Comparison of ENCODE assay signal across 9 cellular contexts in genomic region chr9:132114102-132114707, GRCh38. TPM values are rescaled to one million over a fixed set of nuclear protein-coding genes. Genes with fewer than 3 reads are reported as not detected.
A peak's percentile ranks its signal among the peaks of the same experiment; 100 is the strongest.
DNase-seq lines count a peak whose midpoint lies in the region; ATAC-seq, FAIRE-seq and TF ChIP-seq lines count a peak whose summit lies in the region.
"Had no signal": no experiment of that assay in that cellular context is flagged by ENCODE, and none has a peak within 500 bp of the region (broad histone marks: within the 10 kb centered on the region; RNA-seq: fewer than 3 reads in every experiment).

No MANE protein-coding gene starts in this region.

- no peak for TF ChIP-seq CTCF in Caco-2 (IDR thresholded peaks at IDR 0.05; ENCODE audit: insufficient read depth in 1 of 2, low read depth in 1 of 2, low read length in 1 of 2, severe bottlenecking in 1 of 2, unreplicated experiment in 1 of 2)
- TF ChIP-seq CTCF in PC-3 (conservative IDR thresholded peaks at IDR 0.05; ENCODE audit: low read depth, low read length): no peak
- no peak for TF ChIP-seq CTCF in astrocyte (IDR thresholded peaks at IDR 0.05; ENCODE audit: insufficient read depth, low read depth, low read length)

- FAIRE-seq in astrocyte (lab: Jason Lieb, UNC): no peak

- no peaks in the 10 kb centered on the region for H3F3A ChIP-seq in PC-3 (ENCODE audit: low read length, unreplicated experiment)

- H3K4me1 Mint-ChIP-seq in Caco-2 (ENCODE audit: low read depth, unreplicated experiment) (no peaks in the 10 kb centered on the region), astrocyte (ENCODE audit: low read depth, unreplicated experiment) (no peaks in the 10 kb centered on the region)

- ATAC-seq in PC-3: peak; percentile 72
- no peak for ATAC-seq in HG03469 (IDR thresholded peaks at IDR 0.05; ENCODE audit: unreplicated experiment)

- H3K4me3 Mint-ChIP-seq in Caco-2 (ENCODE audit: unreplicated experiment): no peak overlapping the region
- no peak overlapping the region for H3K4me3 Mint-ChIP-seq in astrocyte (ENCODE audit: unreplicated experiment)
- H3K4me3 Mint-ChIP-seq: activated naive CD8-positive, alpha-beta T cell had no signal

- H3K27ac ChIP-seq in PC-3 (ENCODE audit: low read length) (no peak overlapping the region), astrocyte (ENCODE audit: low read depth, low read length) (no peak overlapping the region)

- H3K27me3 ChIP-seq in Caco-2 (replicated peaks; ENCODE audit: control insufficient read depth, insufficient read depth, low read length) (no peaks in the 10 kb centered on the region), PC-3 (ENCODE audit: low read length) (peaks cover 17% of the 10 kb centered on the region; the same call in 1 of the 2 replicates), astrocyte (ENCODE audit: insufficient read depth, low read length) (peaks cover 37% of the 10 kb centered on the region)

- H3K27ac Mint-ChIP-seq in Caco-2 (ENCODE audit: unreplicated experiment) (no peak overlapping the region), astrocyte (ENCODE audit: unreplicated experiment) (no peak overlapping the region)
- H3K27ac Mint-ChIP-seq: activated naive CD8-positive, alpha-beta T cell had no signal

- H3K27me3 Mint-ChIP-seq in Caco-2 (ENCODE audit: insufficient read depth, unreplicated experiment): peaks cover 28% of the 10 kb centered on the region
- H3K27me3 Mint-ChIP-seq in astrocyte (ENCODE audit: low read depth, unreplicated experiment): peaks cover 71% of the 10 kb centered on the region

- intact Hi-C loops in Caco-2 (cut with micrococcal nuclease; ENCODE audit: unreplicated experiment): no loop called here
- intact Hi-C loops in PC-3 (cut with micrococcal nuclease): no loop called here

- H3K9ac ChIP-seq in PC-3 (ENCODE audit: low read length): no peak overlapping the region
- H3K9ac ChIP-seq in astrocyte (ENCODE audit: low read length): no peak overlapping the region

- no peaks in the 10 kb centered on the region for H3K9me3 Mint-ChIP-seq in Caco-2 (ENCODE audit: unreplicated experiment)
- H3K9me3 Mint-ChIP-seq in astrocyte (ENCODE audit: unreplicated experiment): peaks cover 3% of the 10 kb centered on the region

- no peaks in the 10 kb centered on the region for H3K4me1 ChIP-seq in Caco-2
- H3K4me1 ChIP-seq in PC-3 (ENCODE audit: insufficient read depth, low read length): no peaks in the 10 kb centered on the region
- no peaks in the 10 kb centered on the region for H3K4me1 ChIP-seq in astrocyte (ENCODE audit: insufficient read depth, low read length)

- no peaks in the 10 kb centered on the region for H3K9me3 ChIP-seq in Caco-2
- no peaks in the 10 kb centered on the region for H3K9me3 ChIP-seq in PC-3 (ENCODE audit: low read length)
- H3K9me3 ChIP-seq in astrocyte (ENCODE audit: insufficient read depth, low read depth, low read length): no peaks in the 10 kb centered on the region

- H4K20me1 ChIP-seq in PC-3 (ENCODE audit: low read length): no peaks in the 10 kb centered on the region
- H4K20me1 ChIP-seq in astrocyte (ENCODE audit: insufficient read depth, low read length): no peaks in the 10 kb centered on the region

- POLR2A ChIA-PET in Caco-2 (lab: Charles Lee): no interaction called here
- POLR2A ChIA-PET in PC-3 (lab: Charles Lee; ENCODE audit: unreplicated experiment): no interaction called here

- no peaks in the 10 kb centered on the region for H3K79me2 ChIP-seq in PC-3 (ENCODE audit: low read length)
- H3K79me2 ChIP-seq in astrocyte (ENCODE audit: insufficient read depth, low read length): no peaks in the 10 kb centered on the region

- H2AFZ ChIP-seq in PC-3 (ENCODE audit: low read length) (no peak overlapping the region), astrocyte (ENCODE audit: low read depth, low read length) (no peak overlapping the region)

- no peaks in the 10 kb centered on the region for H3K9me2 ChIP-seq in PC-3 (replicated peaks; ENCODE audit: low read length)

- CTCF ChIA-PET in Caco-2 (lab: Charles Lee) (interaction anchor here (0.7 kb wide), 1 partner anchor 122 kb away, joined by 3 read pairs; no protein-coding TSS in a partner anchor), PC-3 (lab: Charles Lee) (no interaction called here)

- DNase-seq in Caco-2 (peak; percentile 71 to 85), PC-3 (peak; percentile 66), astrocyte (ENCODE audit: low read depth) (peak; percentile 46), inferior parietal cortex (ENCODE audit: extremely low spot score) (peak; percentile 58), GM19238 (ENCODE audit: insufficient read length, low spot score) (no peak), NCI-H82 (lab: John Stamatoyannopoulos, UW) (no peak)
- DNase-seq in stimulated activated CD4-positive, alpha-beta T cell treated with anti-CD3 and anti-CD28 coated beads, Interleukin-2, amount 100 ng/mL, for 48 hours: peak; percentile 32 to 49

- no peak overlapping the region for H3K4me3 ChIP-seq in Caco-2 (ENCODE audit: low read depth, low read length)
- no peak overlapping the region for H3K4me3 ChIP-seq in PC-3 (ENCODE audit: low read length)
- no peak overlapping the region for H3K4me3 ChIP-seq in astrocyte (ENCODE audit: insufficient read depth, low read depth, low read length)

- H3K36me3 ChIP-seq in Caco-2 (ENCODE audit: control insufficient read depth, insufficient read depth, low read length) (no peaks in the 10 kb centered on the region), PC-3 (ENCODE audit: low read depth, low read length) (no peaks in the 10 kb centered on the region), astrocyte (ENCODE audit: insufficient read depth, low read length) (no peaks in the 10 kb centered on the region)

- no peaks in the 10 kb centered on the region for H3K36me3 Mint-ChIP-seq in Caco-2 (ENCODE audit: insufficient read depth, unreplicated experiment)
- no peaks in the 10 kb centered on the region for H3K36me3 Mint-ChIP-seq in astrocyte (ENCODE audit: low read depth, unreplicated experiment)
- H3K36me3 Mint-ChIP-seq: activated naive CD8-positive, alpha-beta T cell had no signal

- BruUV-seq in Caco-2 (replicated peaks; lab: Mats Ljungman, UMichigan) (no TSS peak), PC-3 (replicated peaks; lab: Mats Ljungman, UMichigan) (no TSS peak)

- H3K4me2 ChIP-seq in PC-3 (ENCODE audit: low read length) (no peak overlapping the region), astrocyte (ENCODE audit: low read length) (no peak overlapping the region)

RNA-seq across cellular contexts. Expression of gene MED27, which starts 34.5 kb away (rescaled TPM):
- 24.7 and 30.4 TPM in 2 replicates for total RNA-seq in Caco-2 (2022)
- total RNA-seq in PC-3 (2014; rRNA removed): 22.7 and 38.4 TPM in 2 replicates
- 26.9 and 27.7 TPM in 2 replicates for total RNA-seq in astrocyte

RNA-seq across cellular contexts. Expression of gene NTNG2, which starts 47.7 kb away (rescaled TPM):
- total RNA-seq in Caco-2 (2022) (not detected in 2 replicates), PC-3 (2014; rRNA removed) (1.7 and 6.0 TPM in 2 replicates), astrocyte (2.4 and 2.5 TPM in 2 replicates)

Comparison
In these comparisons a context has a peak if more than half of its experiments do, and no peak if none do; other contexts are left out.
1. DNase-seq: peak in Caco-2 (2 of 2), PC-3 (single experiment), astrocyte (single experiment), inferior parietal cortex (single experiment) and stimulated activated CD4-positive, alpha-beta T cell treated with anti-CD3 and anti-CD28 coated beads, Interleukin-2, amount 100 ng/mL, for 48 hours (2 of 2); none in GM19238 (single experiment) and NCI-H82 (single experiment).